ENCODE assay signal across 22 cellular contexts in genomic region chr9:7055201-7055903, GRCh38.
A peak's percentile ranks its signal among the peaks of the same experiment; 100 is the strongest.
DNase-seq lines count a peak whose midpoint lies in the region; ATAC-seq, FAIRE-seq and TF ChIP-seq lines count a peak whose summit lies in the region.
"Had no signal": no experiment of that assay in that cellular context is flagged by ENCODE, and none has a peak within 500 bp of the region (broad histone marks: within the 10 kb centered on the region; RNA-seq: fewer than 3 reads in every experiment).

No MANE protein-coding gene starts in this region.

- CTCF ChIA-PET in SK-N-SH (lab: Yijun Ruan, JAX): interaction anchor here (1.1 to 3.9 kb wide), 2 partner anchors 18 to 346 kb away, joined by 3 to 24 read pairs; no protein-coding TSS in a partner anchor
- CTCF ChIA-PET in MCF 10A (lab: Yijun Ruan, JAX): interaction anchor here (0.7 kb wide), 1 partner anchor 102 kb away, joined by 3 read pairs; no protein-coding TSS in a partner anchor

- no peak for FAIRE-seq in pancreas (lab: Jason Lieb, UNC)

- H3K4me1 Mint-ChIP-seq in MCF 10A (ENCODE audit: insufficient read depth, unreplicated experiment): peaks cover 6% of the 10 kb centered on the region
- H3K4me1 Mint-ChIP-seq: CD14-positive monocyte had no signal

- no peaks in the 10 kb centered on the region for H3K9me2 ChIP-seq in SK-N-SH

- peaks cover 9% of the 10 kb centered on the region for H3K36me3 Mint-ChIP-seq in MCF 10A (ENCODE audit: insufficient read depth, unreplicated experiment)

- H3K27me3 Mint-ChIP-seq in MCF 10A (ENCODE audit: insufficient read depth, unreplicated experiment): no peaks in the 10 kb centered on the region
- H3K27me3 Mint-ChIP-seq: effector memory CD8-positive, alpha-beta T cell; IgD-negative memory B cell; natural killer cell treated with Interleukin-12 subunit alpha and Interleukin-12 subunit beta and Interleukin-15 and Interleukin-18, amount 100 ng/mL, for 72 hours had no signal

- H3F3A ChIP-seq in SK-N-SH (replicated peaks; ENCODE audit: insufficient read depth): no peaks in the 10 kb centered on the region

- POLR2A ChIA-PET in SK-N-SH (lab: Yijun Ruan, JAX): no interaction called here
- POLR2A ChIA-PET in MCF 10A (lab: Yijun Ruan, JAX): interaction anchor here (0.6 kb wide), 1 partner anchor 1910 kb away, joined by 4 read pairs; no protein-coding TSS in a partner anchor

- ATAC-seq in SK-N-SH treated with all-trans-retinoic acid at 6 μM for 48 hours (no peak), HG02610 (IDR thresholded peaks at IDR 0.05; ENCODE audit: unreplicated experiment) (peak; percentile 77), HG03575 (IDR thresholded peaks at IDR 0.05; ENCODE audit: extremely low read depth, insufficient number of reproducible peaks, low FRiP score, unreplicated experiment) (peak; percentile 41), pancreas (peak; percentile 17 to 50 (median 45)), HG03457 (IDR thresholded peaks at IDR 0.05; ENCODE audit: unreplicated experiment) (no peak)
- ATAC-seq: effector memory CD8-positive, alpha-beta T cell; natural killer cell treated with Interleukin-12 subunit alpha and Interleukin-12 subunit beta and Interleukin-15 and Interleukin-18, amount 100 ng/mL, for 72 hours had no signal

- H3K9ac ChIP-seq in SK-N-SH: no peak overlapping the region

- H3K4me1 ChIP-seq in SK-N-SH (ENCODE audit: control insufficient read depth in 1 of 2, insufficient read depth in 2 of 2, low read depth in 1 of 2, low read length in 1 of 2) (peaks cover 7% of the 10 kb centered on the region in 2 experiments; a peak in 2 of 4 replicates), pancreas (peaks cover 5 to 7% (median 7%) of the 10 kb centered on the region in 3 donors)

- no TSS peak for BruUV-seq in MCF 10A (replicated peaks; lab: Mats Ljungman, UMichigan)

- DNase-seq in SK-N-SH: no peak
- DNase-seq in pancreas: no peak
- no peak for DNase-seq in stimulated activated naive CD4-positive, alpha-beta T cell (lab: John Stamatoyannopoulos, UW)
- DNase-seq in MCF 10A (ENCODE audit: unreplicated experiment): no peak
- DNase-seq: activated CD8-positive, alpha-beta memory T cell treated with anti-CD3 and anti-CD28 coated beads for 24 hours; activated naive CD4-positive, alpha-beta T cell; DMS79; effector memory CD8-positive, alpha-beta T cell; foreskin melanocyte; HCEC 1CT; NCI-H146; NCI-H510A treated with DMSO at 0.1 percent for 48 hours; stimulated activated CD8-positive, alpha-beta memory T cell treated with anti-CD3 and anti-CD28 coated beads, Interleukin-4, amount 100 ng/mL, for 48 hours had no signal

- H3K27ac ChIP-seq in SK-N-SH (ENCODE audit: low read depth in 2 of 2, low read length in 1 of 2) (no peak overlapping the region), pancreas (no peak overlapping the region)

- no peaks in the 10 kb centered on the region for H3K9me3 ChIP-seq in SK-N-SH
- H3K9me3 ChIP-seq in pancreas: no peaks in the 10 kb centered on the region

- H2AFZ ChIP-seq in SK-N-SH (ENCODE audit: low read depth): no peak overlapping the region

- H3K36me3 ChIP-seq in SK-N-SH (replicated peaks in 1 of 2; ENCODE audit: control insufficient read depth in 1 of 2, insufficient read depth in 2 of 2, low read length in 1 of 2): peaks cover 0 to 4% of the 10 kb centered on the region in 2 experiments
- no peaks in the 10 kb centered on the region for H3K36me3 ChIP-seq in pancreas

- no peaks in the 10 kb centered on the region for H4K20me1 ChIP-seq in SK-N-SH (ENCODE audit: insufficient read depth)

- no peaks in the 10 kb centered on the region for H3K79me2 ChIP-seq in SK-N-SH (ENCODE audit: insufficient read depth)

- no peaks in the 10 kb centered on the region for H3K9me3 Mint-ChIP-seq in MCF 10A (ENCODE audit: unreplicated experiment)
- H3K9me3 Mint-ChIP-seq: CD14-positive monocyte; effector memory CD8-positive, alpha-beta T cell; IgD-negative memory B cell; natural killer cell treated with Interleukin-12 subunit alpha and Interleukin-12 subunit beta and Interleukin-15 and Interleukin-18, amount 100 ng/mL, for 72 hours; type B pancreatic cell had no signal

- no peaks in the 10 kb centered on the region for H3K27me3 ChIP-seq in SK-N-SH (ENCODE audit: insufficient read depth)
- no peaks in the 10 kb centered on the region for H3K27me3 ChIP-seq in pancreas

- intact Hi-C loops in pancreas (cut with DNase I) (no loop called here), MCF 10A (cut with micrococcal nuclease) (no loop called here)

- H3K4me3 ChIP-seq in SK-N-SH (ENCODE audit: low read depth in 2 of 2, low read length in 1 of 2) (no peak overlapping the region), pancreas (no peak overlapping the region)
- H3K4me3 ChIP-seq: lung had no signal

- no peak for TF ChIP-seq EP300 in SK-N-SH (IDR thresholded peaks at IDR 0.05; ENCODE audit: borderline replicate concordance in 1 of 2, low read depth in 1 of 2, low read length in 1 of 2)

- no peak overlapping the region for H3K4me3 Mint-ChIP-seq in MCF 10A (ENCODE audit: unreplicated experiment)
- H3K4me3 Mint-ChIP-seq: CD14-positive monocyte; effector memory CD8-positive, alpha-beta T cell; IgD-negative memory B cell; natural killer cell treated with Interleukin-12 subunit alpha and Interleukin-12 subunit beta and Interleukin-15 and Interleukin-18, amount 100 ng/mL, for 72 hours; type B pancreatic cell had no signal

- 83% methylated on average over 6 of the region's 6 CpGs for WGBS in SK-N-SH (ENCODE audit: low lambda C conversion rate)
- WGBS in pancreas, 2 donors: 41% methylated on average over 6 of the region's 6 CpGs

- H3K4me2 ChIP-seq in SK-N-SH: 0 out of 2 replicates have a peak overlapping the region, but pooled peaks have one; percentile 16

- no peak for TF ChIP-seq RAD21 in SK-N-SH (IDR thresholded peaks at IDR 0.05; ENCODE audit: low read length)

- TF ChIP-seq CTCF in SK-N-SH (IDR thresholded peaks at IDR 0.05) (no peak), pancreas (IDR thresholded peaks at IDR 0.05) (no peak), MCF 10A (IDR thresholded peaks at IDR 0.05; ENCODE audit: unreplicated experiment) (no peak)

- no peak overlapping the region for H3K27ac Mint-ChIP-seq in MCF 10A (ENCODE audit: low read depth, unreplicated experiment)
- H3K27ac Mint-ChIP-seq: CD14-positive monocyte, type B pancreatic cell had no signal

TF ChIP-seq in SK-N-SH, 30 proteins besides CTCF, POLR2A, EP300 and RAD21 (continues in another document):
- TF ChIP-seq MEF2A (IDR thresholded peaks at IDR 0.05; ENCODE audit: borderline replicate concordance, low read depth) (no peak), EZH2phosphoT487 (IDR thresholded peaks at IDR 0.05; ENCODE audit: borderline replicate concordance, low read depth) (no peak), TEAD4 (IDR thresholded peaks at IDR 0.05; ENCODE audit: borderline replicate concordance, insufficient read depth) (no peak), NRF1 (IDR thresholded peaks at IDR 0.05; ENCODE audit: low read depth, low read length) (no peak), MXI1 (IDR thresholded peaks at IDR 0.05; ENCODE audit: low read depth, low read length) (no peak), FOSL2 (IDR thresholded peaks at IDR 0.05; ENCODE audit: borderline replicate concordance, low read depth) (no peak), SMC3 (IDR thresholded peaks at IDR 0.05; ENCODE audit: low read depth, low read length) (no peak), USF2 (IDR thresholded peaks at IDR 0.05; ENCODE audit: borderline replicate concordance, low read depth, low read length) (no peak), JUND (IDR thresholded peaks at IDR 0.05) (no peak)

TF ChIP-seq in SK-N-SH treated with all-trans-retinoic acid at 6 μM for 48 hours, 23 proteins besides CTCF, POLR2A, EP300 and RAD21 (continues in another document):
- no peak for TF ChIP-seq TSHZ2 (CRISPR knock-in tag; IDR thresholded peaks at IDR 0.05)
- TF ChIP-seq PATZ1 (CRISPR knock-in tag; IDR thresholded peaks at IDR 0.05; ENCODE audit: borderline replicate concordance): no peak

Comparison
In these comparisons a context has a peak if more than half of its experiments do, and no peak if none do; other contexts are left out.
1. ATAC-seq: peak in HG02610 (single experiment), HG03575 (single experiment) and pancreas (4 of 4); none in SK-N-SH treated with all-trans-retinoic acid at 6 μM for 48 hours (single experiment) and HG03457 (single experiment).